In genomic region chr9:133884907-133885744, GRCh38 we compare ENCODE assay signal across 1 cellular context.
TF ChIP-seq lines count a peak whose summit lies in the region.

No MANE protein-coding gene starts in this region.

TF ChIP-seq in HepG2, 621 proteins besides CTCF, POLR2A, EP300 and RAD21 (continued from another document):
- TF ChIP-seq MYPOP (CRISPR knock-in tag; IDR thresholded peaks at IDR 0.05) (peak; percentile 73; the same call in 1 of the 2 replicates), FOXO1 (CRISPR knock-in tag; IDR thresholded peaks at IDR 0.05) (peak; percentile 96), SMC3 (IDR thresholded peaks at IDR 0.05; ENCODE audit: low read length) (no peak), KLF6 (CRISPR knock-in tag; IDR thresholded peaks at IDR 0.05) (0 out of 2 replicates have a peak, but pooled peaks have one; percentile 59), SPEN (CRISPR knock-in tag; IDR thresholded peaks at IDR 0.05; ENCODE audit: low read depth) (peak; percentile 81; the same call in 1 of the 2 replicates), ZSCAN30 (CRISPR knock-in tag; IDR thresholded peaks at IDR 0.05) (no peak), ZNF350 (CRISPR knock-in tag; IDR thresholded peaks at IDR 0.05; ENCODE audit: borderline replicate concordance, low read depth) (peak; percentile 88), ZNF292 (CRISPR knock-in tag; IDR thresholded peaks at IDR 0.05; ENCODE audit: borderline replicate concordance, low read depth) (peak; percentile 89; the same call in 1 of the 2 replicates), ZBTB33 (CRISPR knock-in tag; IDR thresholded peaks at IDR 0.05) (peak; percentile 87), ZBTB7A (CRISPR knock-in tag; IDR thresholded peaks at IDR 0.05) (peak; percentile 59), MAFF (IDR thresholded peaks at IDR 0.05; ENCODE audit: low read depth, low read length) (no peak), ZNF343 (CRISPR knock-in tag; IDR thresholded peaks at IDR 0.05) (no peak), EZH2 (conservative IDR thresholded peaks at IDR 0.05; ENCODE audit: low read depth, low read length) (no peak), ZBTB49 (CRISPR knock-in tag; IDR thresholded peaks at IDR 0.05; ENCODE audit: borderline replicate concordance) (no peak), TEAD3 (CRISPR knock-in tag; optimal IDR thresholded peaks at IDR 0.05; ENCODE audit: borderline replicate concordance) (peak; percentile 91), KDM1A (CRISPR knock-in tag; IDR thresholded peaks at IDR 0.05) (peak; percentile 87), NKX3-1 (CRISPR knock-in tag; IDR thresholded peaks at IDR 0.05) (no peak), HES4 (CRISPR knock-in tag; IDR thresholded peaks at IDR 0.05; ENCODE audit: borderline replicate concordance) (no peak), AKAP8 (CRISPR knock-in tag; IDR thresholded peaks at IDR 0.05) (peak; percentile 99; the same call in 1 of the 2 replicates), ARID2 (CRISPR knock-in tag; IDR thresholded peaks at IDR 0.05; ENCODE audit: borderline replicate concordance) (peak; percentile 66; the same call in 1 of the 2 replicates), ZBTB14 (CRISPR knock-in tag; IDR thresholded peaks at IDR 0.05) (no peak), HOMEZ (CRISPR knock-in tag; IDR thresholded peaks at IDR 0.05; ENCODE audit: low read depth) (peak; percentile 88), ZNF768 (CRISPR knock-in tag; IDR thresholded peaks at IDR 0.05) (peak; percentile 13), ONECUT2 (CRISPR knock-in tag; IDR thresholded peaks at IDR 0.05) (peak; percentile 73), MEIS1 (CRISPR knock-in tag; IDR thresholded peaks at IDR 0.05; ENCODE audit: borderline replicate concordance) (peak; percentile 63; the same call in 1 of the 2 replicates), NR0B2 (CRISPR knock-in tag; IDR thresholded peaks at IDR 0.05) (peak; percentile 57; the same call in 1 of the 2 replicates), ZGPAT (CRISPR knock-in tag; IDR thresholded peaks at IDR 0.05) (peak; percentile 92), HHEX (CRISPR knock-in tag; IDR thresholded peaks at IDR 0.05) (peak; percentile 57), FOXP1 (IDR thresholded peaks at IDR 0.05) (no peak), FOXP1 (CRISPR knock-in tag; IDR thresholded peaks at IDR 0.05) (peak; percentile 82), FOXK1 (CRISPR knock-in tag; IDR thresholded peaks at IDR 0.05; ENCODE audit: borderline replicate concordance, low read depth) (peak; percentile 90), ZNF281 (CRISPR knock-in tag; IDR thresholded peaks at IDR 0.05; ENCODE audit: borderline replicate concordance) (peak; percentile 72), ZNF652 (CRISPR knock-in tag; IDR thresholded peaks at IDR 0.05; ENCODE audit: borderline replicate concordance, low read depth) (peak; percentile 40; the same call in 1 of the 2 replicates), ZNF441 (CRISPR knock-in tag; IDR thresholded peaks at IDR 0.05; ENCODE audit: borderline replicate concordance) (peak; percentile 54; the same call in 1 of the 2 replicates), KAT8 (CRISPR knock-in tag; IDR thresholded peaks at IDR 0.05) (peak; percentile 82), TCF7 (IDR thresholded peaks at IDR 0.05; ENCODE audit: low read depth) (peak; percentile 49; the same call in 1 of the 2 replicates), MAF1 (CRISPR knock-in tag; IDR thresholded peaks at IDR 0.05; ENCODE audit: borderline replicate concordance) (no peak)
